ENCODE assay signal across 8 cellular contexts in genomic region chr20:36575066-36575743, GRCh38. TPM values are rescaled to one million over a fixed set of nuclear protein-coding genes. Genes with fewer than 3 reads are reported as not detected.
DNase-seq lines count a peak whose midpoint lies in the region; TF ChIP-seq lines count a peak whose summit lies in the region.

No MANE protein-coding gene starts in this region.

- peak; percentile 37 for TF ChIP-seq CTCF in BE2C (IDR thresholded peaks at IDR 0.05; ENCODE audit: low read depth, low read length)
- no peak for TF ChIP-seq CTCF in GM20000 (IDR thresholded peaks at IDR 0.05; ENCODE audit: extremely low read depth, missing control alignments)
- no peak for TF ChIP-seq CTCF in retinal pigment epithelial cell (conservative IDR thresholded peaks at IDR 0.05; ENCODE audit: low read depth, low read length)

- H3K27me3 ChIP-seq in BE2C, result no peaks in the 10 kb centered on the region
- H3K27me3 ChIP-seq in adipocyte (replicated peaks; ENCODE audit: control insufficient read depth, insufficient read depth, low read length), result no peaks in the 10 kb centered on the region

- H3K4me3 ChIP-seq in BE2C (ENCODE audit: low read depth, low read length), result peak overlapping the region; percentile 86
- peak overlapping the region; percentile 67 for H3K4me3 ChIP-seq in adipocyte (ENCODE audit: low read length)
- peak overlapping the region; percentile 70 for H3K4me3 ChIP-seq in retinal pigment epithelial cell (ENCODE audit: low read length)

- peaks cover 4% of the 10 kb centered on the region; the same call in 1 of the 2 replicates for H3K4me1 ChIP-seq in BE2C
- H3K4me1 ChIP-seq in adipocyte (ENCODE audit: control insufficient read depth, insufficient read depth, low read length), result peaks cover 11% of the 10 kb centered on the region

- H3K36me3 ChIP-seq in BE2C, result peaks cover 17% of the 10 kb centered on the region
- H3K36me3 ChIP-seq in adipocyte (ENCODE audit: control insufficient read depth, insufficient read depth, low read length, severe bottlenecking), result no peaks in the 10 kb centered on the region

- H3K9ac ChIP-seq in adipocyte (ENCODE audit: low read length), result no peak overlapping the region

- H3K9me3 ChIP-seq in BE2C, result no peaks in the 10 kb centered on the region
- H3K9me3 ChIP-seq in adipocyte (ENCODE audit: control insufficient read depth, low read length), result no peaks in the 10 kb centered on the region

- peak; percentile 91 for DNase-seq in BE2C
- peak; percentile 41 for DNase-seq in GM20000 (ENCODE audit: low spot score)
- DNase-seq in NCI-H345 (lab: John Stamatoyannopoulos, UW), result peak; percentile 84
- DNase-seq in adipocyte (ENCODE audit: low read depth), result peak; percentile 62
- DNase-seq in hepatic stellate cell (ENCODE audit: low spot score), result peak; percentile 57
- no peak for DNase-seq in retinal pigment epithelial cell (ENCODE audit: low read depth)
- DNase-seq in dedifferentiated amniotic fluid mesenchymal stem cell (ENCODE audit: extremely low spot score), result no peak
- no peak for DNase-seq in NCI-H774 (lab: John Stamatoyannopoulos, UW)

RNA-seq across cellular contexts. Expression of gene TGIF2, which starts 1.8 kb away (rescaled TPM):
- 6.2 TPM for polyA plus RNA-seq in BE2C (2012; ENCODE audit: insufficient read depth, insufficient read length, low read depth)

RNA-seq across cellular contexts. Expression of gene RAB5IF, which starts 30.4 kb away (rescaled TPM):
- polyA plus RNA-seq in BE2C (2012; ENCODE audit: insufficient read depth, insufficient read length, low read depth), result 259 TPM

RNA-seq across cellular contexts. Expression of gene MYL9, which starts 33.9 kb away (rescaled TPM):
- not detected for polyA plus RNA-seq in BE2C (2012; ENCODE audit: insufficient read depth, insufficient read length, low read depth)

Comparison
In these comparisons a context has a peak if more than half of its experiments do, and no peak if none do; other contexts are left out.
1. DNase-seq: peak in BE2C (single experiment), GM20000 (single experiment), NCI-H345 (single experiment), adipocyte (single experiment) and hepatic stellate cell (single experiment); none in retinal pigment epithelial cell (single experiment), dedifferentiated amniotic fluid mesenchymal stem cell (single experiment) and NCI-H774 (single experiment).
2. Peak in every context shown above with its lines, with median percentiles within 50 percentile points of each other: H3K4me3 ChIP-seq.